11 cellular contexts compared by ENCODE assay signal in genomic region chr3:187987919-187988318, GRCh38.
DNase-seq lines count a peak whose midpoint lies in the region; ATAC-seq, FAIRE-seq and TF ChIP-seq lines count a peak whose summit lies in the region.
"Had no signal": no experiment of that assay in that cellular context is flagged by ENCODE, and none has a peak within 500 bp of the region (broad histone marks: within the 10 kb centered on the region; RNA-seq: fewer than 3 reads in every experiment).

No MANE protein-coding gene starts in this region.

- POLR2A ChIA-PET in activated CD4-positive, alpha-beta memory T cell treated with anti-CD3 and anti-CD28 coated beads for 36 hours (lab: Charles Lee), result no interaction called here

- peaks cover 0 to 9% (median 3%) of the 10 kb centered on the region in 4 donors for H3K4me1 ChIP-seq in tibial nerve

- TF ChIP-seq EP300 in tibial nerve (IDR thresholded peaks at IDR 0.05), result no peak

- H3K36me3 Mint-ChIP-seq in activated CD4-positive, alpha-beta memory T cell treated with anti-CD3 and anti-CD28 coated beads for 36 hours, result no peaks in the 10 kb centered on the region
- H3K36me3 Mint-ChIP-seq in activated naive CD4-positive, alpha-beta T cell treated with anti-CD3 and anti-CD28 coated beads, Interleukin-2, amount 50 U/mL, for 72 hours, result peaks cover 0 to 25% of the 10 kb centered on the region in 2 donors

- no peak for FAIRE-seq in GM12892 (lab: Jason Lieb, UNC)

- peak; percentile 81 for DNase-seq in activated CD4-positive, alpha-beta memory T cell treated with anti-CD3 and anti-CD28 coated beads for 36 hours
- DNase-seq in activated naive CD4-positive, alpha-beta T cell treated with anti-CD3 and anti-CD28 coated beads, Interleukin-2, amount 50 U/mL, for 72 hours (ENCODE audit: low spot score in 2 of 2), result no peak
- DNase-seq in stimulated activated CD4-positive, alpha-beta T cell treated with anti-CD3 and anti-CD28 coated beads, TNF-alpha, amount 100 ng/mL, for 4 hours (ENCODE audit: low read depth in 3 of 3), result peak in 2 of 3 experiments; percentile 43 to 52
- DNase-seq in tibial nerve (ENCODE audit: low spot score in 2 of 2), result no peak
- no peak for DNase-seq in NOMO-1 treated with DMSO at 0.1 percent for 48 hours (lab: John Stamatoyannopoulos, UW; ENCODE audit: unreplicated experiment)
- DNase-seq in GM12892 (ENCODE audit: insufficient read length), result no peak
- DNase-seq: NCI-H2081 treated with DMSO at 0.1 percent for 48 hours had no signal

- no peak for TF ChIP-seq CTCF in tibial nerve (IDR thresholded peaks at IDR 0.05)

- 94 to 97% methylated on average over 3 of the region's 3 CpGs for WGBS in tibial nerve, 2 donors

- intact Hi-C loops in activated CD4-positive, alpha-beta memory T cell treated with anti-CD3 and anti-CD28 coated beads for 36 hours (cut with micrococcal nuclease), result loop anchor here (2.0 to 5.0 kb wide), 3 partner anchors 65 to 964 kb away; no protein-coding TSS in a partner anchor

- H3K27me3 Mint-ChIP-seq in activated CD4-positive, alpha-beta memory T cell treated with anti-CD3 and anti-CD28 coated beads for 36 hours, result no peaks in the 10 kb centered on the region

- no peak overlapping the region for H3K4me3 Mint-ChIP-seq in activated CD4-positive, alpha-beta memory T cell treated with anti-CD3 and anti-CD28 coated beads for 36 hours
- H3K4me3 Mint-ChIP-seq: B cell had no signal

- TF ChIP-seq POLR2A in tibial nerve (IDR thresholded peaks at IDR 0.05) (no peak), GM12892 (IDR thresholded peaks at IDR 0.05; ENCODE audit: low read depth, low read length) (no peak)

- H3K27ac ChIP-seq in KOPT-K1 (ENCODE audit: low read depth, low read length, poor library complexity, severe bottlenecking), result peak overlapping the region; percentile 51
- H3K27ac ChIP-seq in tibial nerve, result no peak overlapping the region
- H3K27ac ChIP-seq: coronary artery had no signal

- CTCF ChIA-PET in activated CD4-positive, alpha-beta memory T cell treated with anti-CD3 and anti-CD28 coated beads for 36 hours (lab: Charles Lee), result interaction anchor here (1.7 kb wide), 1 partner anchor 247 kb away, joined by 12 read pairs; no protein-coding TSS in a partner anchor

- no peaks in the 10 kb centered on the region for H3K9me3 Mint-ChIP-seq in activated CD4-positive, alpha-beta memory T cell treated with anti-CD3 and anti-CD28 coated beads for 36 hours
- peaks cover under 1 to 17% of the 10 kb centered on the region in 2 donors for H3K9me3 Mint-ChIP-seq in activated naive CD4-positive, alpha-beta T cell treated with anti-CD3 and anti-CD28 coated beads, Interleukin-2, amount 50 U/mL, for 72 hours

- H3K27ac Mint-ChIP-seq in activated CD4-positive, alpha-beta memory T cell treated with anti-CD3 and anti-CD28 coated beads for 36 hours, result peak overlapping the region; percentile 83
- no peak overlapping the region for H3K27ac Mint-ChIP-seq in activated naive CD4-positive, alpha-beta T cell treated with anti-CD3 and anti-CD28 coated beads, Interleukin-2, amount 50 U/mL, for 72 hours
- H3K27ac Mint-ChIP-seq: B cell had no signal

- no peak overlapping the region for H3K4me3 ChIP-seq in tibial nerve
- H3K4me3 ChIP-seq: coronary artery had no signal

- H3K9me3 ChIP-seq in KOPT-K1 (ENCODE audit: insufficient read depth, low read length, poor library complexity, severe bottlenecking) (no peaks in the 10 kb centered on the region), tibial nerve (no peaks in the 10 kb centered on the region)

- peaks cover 55% of the 10 kb centered on the region for H3K4me1 Mint-ChIP-seq in activated CD4-positive, alpha-beta memory T cell treated with anti-CD3 and anti-CD28 coated beads for 36 hours (ENCODE audit: low read depth)

- H3K36me3 ChIP-seq in KOPT-K1 (ENCODE audit: insufficient read depth, low read length), result no peaks in the 10 kb centered on the region
- H3K36me3 ChIP-seq in tibial nerve, result no peaks in the 10 kb centered on the region

- peak; percentile 46 to 71 for ATAC-seq in activated naive CD4-positive, alpha-beta T cell treated with anti-CD3 and anti-CD28 coated beads, Interleukin-2, amount 50 U/mL, for 72 hours
- no peak for ATAC-seq in GM19452 (IDR thresholded peaks at IDR 0.05; ENCODE audit: unreplicated experiment)

- no peaks in the 10 kb centered on the region for H3K27me3 ChIP-seq in tibial nerve

Comparison
In these comparisons a context has a peak if more than half of its experiments do, and no peak if none do; other contexts are left out.
1. DNase-seq: peak in activated CD4-positive, alpha-beta memory T cell treated with anti-CD3 and anti-CD28 coated beads for 36 hours (single experiment) and stimulated activated CD4-positive, alpha-beta T cell treated with anti-CD3 and anti-CD28 coated beads, TNF-alpha, amount 100 ng/mL, for 4 hours (2 of 3); none in activated naive CD4-positive, alpha-beta T cell treated with anti-CD3 and anti-CD28 coated beads, Interleukin-2, amount 50 U/mL, for 72 hours (0 of 2), tibial nerve (0 of 2), NOMO-1 treated with DMSO at 0.1 percent for 48 hours (single experiment) and GM12892 (single experiment).